ENCODE assay signal across 9 cellular contexts in the genomic region with DNA sequence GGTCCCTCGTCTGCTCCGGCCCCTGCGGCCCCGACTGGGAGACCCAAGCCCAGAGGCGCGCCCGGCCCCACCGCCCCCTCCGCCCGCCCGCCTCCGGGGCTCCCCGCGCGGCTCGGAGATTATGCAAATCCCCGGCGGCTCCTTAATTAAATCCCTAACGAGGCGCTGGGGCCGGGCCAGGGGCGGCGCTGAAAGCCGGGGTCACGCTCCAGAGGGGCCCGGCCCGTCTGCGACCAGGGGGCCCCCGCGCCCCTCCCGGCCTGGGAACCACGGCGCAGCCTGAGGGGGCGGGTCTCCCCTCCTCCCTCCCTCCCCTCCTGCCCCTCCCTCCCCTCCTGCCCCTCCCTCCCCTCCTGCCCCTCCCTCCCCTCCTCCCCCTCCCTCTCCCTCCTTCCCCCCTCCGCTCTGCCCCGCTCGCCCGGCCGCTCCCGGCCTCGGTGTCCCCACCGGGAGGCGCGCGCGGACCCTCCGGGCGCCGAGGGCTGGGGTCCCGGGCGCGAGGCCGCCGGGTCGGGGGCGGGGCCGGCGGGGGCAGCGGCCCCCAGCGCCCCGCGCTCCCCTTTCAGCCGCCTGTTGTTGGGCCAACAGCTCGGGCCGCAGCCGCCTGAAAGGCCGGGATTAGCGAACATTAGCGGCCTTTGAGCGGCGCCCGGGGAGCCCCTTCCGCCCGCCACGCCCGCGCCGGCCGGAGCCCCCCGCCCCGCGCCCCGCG. TPM values are rescaled to one million over a fixed set of nuclear protein-coding genes. Genes with fewer than 3 reads are reported as not detected.
DNase-seq lines count a peak whose midpoint lies in the region; ATAC-seq and TF ChIP-seq lines count a peak whose summit lies in the region.
"Had no signal": no experiment of that assay in that cellular context is flagged by ENCODE, and none has a peak within 500 bp of the region (broad histone marks: within the 10 kb centered on the region; RNA-seq: fewer than 3 reads in every experiment).

No MANE protein-coding gene starts in this region.

- ATAC-seq in HCT116 (peak; percentile 28), right cardiac atrium (no peak), GM19452 (IDR thresholded peaks at IDR 0.05; ENCODE audit: unreplicated experiment) (no peak), GM21723 (IDR thresholded peaks at IDR 0.05; ENCODE audit: unreplicated experiment) (no peak), HG02938 (IDR thresholded peaks at IDR 0.05; ENCODE audit: unreplicated experiment) (no peak)
- ATAC-seq in stimulated activated memory B cell treated with anti-CD40 and anti-IgM and Interleukin-4, amounts not matched to agents 10 μg/mL and 1 μg/mL and 100 μg/mL, for 72 hours = peak; percentile 34

- H3K9me2 ChIP-seq in HCT116 (ENCODE audit: insufficient read depth) = no peaks in the 10 kb centered on the region

- no peak for TF ChIP-seq POLR2A in HCT116 (IDR thresholded peaks at IDR 0.05; ENCODE audit: borderline replicate concordance, extremely low read depth, insufficient read depth, insufficient read length)

- H4K20me1 ChIP-seq in HCT116 (ENCODE audit: insufficient read depth) = no peaks in the 10 kb centered on the region

- BruUV-seq in HCT116 (replicated peaks; lab: Mats Ljungman, UMichigan) = no TSS peak

- RAD21 ChIA-PET in HCT116 (lab: Charles Lee; ENCODE audit: low non-redundant PET in 1 of 2, low total read pairs in 2 of 2, uncharacterized antibody in 2 of 2, unreplicated experiment in 2 of 2) = no interaction called here

- CTCF ChIA-PET in HCT116 (lab: Charles Lee) = interaction anchor here (0.7 to 1.6 kb wide), 9 partner anchors 11 to 89 kb away, joined by 3 to 8 read pairs (median 5); a partner anchor contains a TSS

- H3K27me3 ChIP-seq in HCT116 (ENCODE audit: insufficient read depth, low read length) (no peaks in the 10 kb centered on the region), WERI-Rb-1 (ENCODE audit: insufficient read depth, low read depth, severe bottlenecking) (no peaks in the 10 kb centered on the region), right cardiac atrium (ENCODE audit: control insufficient read depth, insufficient read depth) (no peaks in the 10 kb centered on the region)

- peak overlapping the region; percentile 43; the same call in 1 of the 2 replicates for H3K9ac ChIP-seq in HCT116 (ENCODE audit: low read length)

- peaks cover 69% of the 10 kb centered on the region for H3K27me3 Mint-ChIP-seq in stimulated activated memory B cell treated with anti-CD40 and anti-IgM and Interleukin-4, amounts not matched to agents 10 μg/mL and 1 μg/mL and 100 μg/mL, for 72 hours
- peaks cover 0 to 2% (median 0%) of the 10 kb centered on the region in 3 donors for H3K27me3 Mint-ChIP-seq in immature natural killer cell (ENCODE audit: low read depth in 3 of 3)

- H3K4me1 ChIP-seq in HCT116 (ENCODE audit: control insufficient read depth in 1 of 2, insufficient read depth in 2 of 2, low read length in 2 of 2) (peaks cover 43 to 44% of the 10 kb centered on the region in 2 experiments), right cardiac atrium (ENCODE audit: control insufficient read depth, insufficient read depth, low read length) (peaks cover 2% of the 10 kb centered on the region)

- peaks cover 33% of the 10 kb centered on the region for H3K4me1 Mint-ChIP-seq in stimulated activated memory B cell treated with anti-CD40 and anti-IgM and Interleukin-4, amounts not matched to agents 10 μg/mL and 1 μg/mL and 100 μg/mL, for 72 hours
- H3K4me1 Mint-ChIP-seq in immature natural killer cell = peaks cover 0 to 2% of the 10 kb centered on the region in 2 donors

- H3K4me3 Mint-ChIP-seq in stimulated activated memory B cell treated with anti-CD40 and anti-IgM and Interleukin-4, amounts not matched to agents 10 μg/mL and 1 μg/mL and 100 μg/mL, for 72 hours = no peak overlapping the region
- no peak overlapping the region for H3K4me3 Mint-ChIP-seq in immature natural killer cell

- under 1% methylated on average over 82 of the region's 84 CpGs for WGBS in right cardiac atrium

- TF ChIP-seq RAD21 in HCT116 (IDR thresholded peaks at IDR 0.05; ENCODE audit: low read depth) = no peak

- H3K36me3 Mint-ChIP-seq in stimulated activated memory B cell treated with anti-CD40 and anti-IgM and Interleukin-4, amounts not matched to agents 10 μg/mL and 1 μg/mL and 100 μg/mL, for 72 hours = no peaks in the 10 kb centered on the region
- H3K36me3 Mint-ChIP-seq in immature natural killer cell = no peaks in the 10 kb centered on the region

- POLR2A ChIA-PET in HCT116 (lab: Charles Lee) = interaction anchor here (1.2 kb wide), 1 partner anchor 28 kb away, joined by 5 read pairs; no protein-coding TSS in a partner anchor

- no peak overlapping the region for H3K27ac Mint-ChIP-seq in stimulated activated memory B cell treated with anti-CD40 and anti-IgM and Interleukin-4, amounts not matched to agents 10 μg/mL and 1 μg/mL and 100 μg/mL, for 72 hours
- H3K27ac Mint-ChIP-seq in immature natural killer cell = no peak overlapping the region

- H3K4me3 ChIP-seq in HCT116 (replicated peaks in 1 of 2; ENCODE audit: low read depth in 1 of 2, low read length in 2 of 2) (peak overlapping the region; percentile 29 to 50; a peak in 3 of 4 replicates), WERI-Rb-1 (ENCODE audit: low read depth, low read length) (peak overlapping the region; percentile 41), right cardiac atrium (ENCODE audit: low read length) (peak overlapping the region; percentile 65)

- H3K9me3 ChIP-seq in HCT116 (ENCODE audit: control insufficient read depth in 1 of 2, insufficient read depth in 1 of 2, low read depth in 1 of 2, low read length in 2 of 2) (no peaks in the 10 kb centered on the region), WERI-Rb-1 (ENCODE audit: severe bottlenecking) (no peaks in the 10 kb centered on the region), right cardiac atrium (ENCODE audit: control insufficient read depth, low read length) (no peaks in the 10 kb centered on the region)

- peak overlapping the region; percentile 75 for H3K4me2 ChIP-seq in HCT116 (ENCODE audit: low read length)

- no peaks in the 10 kb centered on the region for H3K9me3 Mint-ChIP-seq in stimulated activated memory B cell treated with anti-CD40 and anti-IgM and Interleukin-4, amounts not matched to agents 10 μg/mL and 1 μg/mL and 100 μg/mL, for 72 hours
- H3K9me3 Mint-ChIP-seq in immature natural killer cell = no peaks in the 10 kb centered on the region

- no peak overlapping the region for H2AFZ ChIP-seq in HCT116 (ENCODE audit: low read depth, low read length, poor library complexity, severe bottlenecking)

- DNase-seq in HCT116 (ENCODE audit: low read depth, low spot score) (no peak), WERI-Rb-1 (peak; percentile 77), right cardiac atrium (peak in 2 of 3 donors; percentile 68 to 70), immature natural killer cell (no peak)
- DNase-seq: NCI-H524 treated with DMSO at 0.1 percent for 48 hours had no signal

- no peak for TF ChIP-seq CTCF in HCT116 (IDR thresholded peaks at IDR 0.05 in 2 of 3, conservative IDR thresholded peaks at IDR 0.05 in 1 of 3; ENCODE audit: borderline replicate concordance in 1 of 3, insufficient read depth in 1 of 3, low read depth in 2 of 3, low read length in 2 of 3)
- no peak for TF ChIP-seq CTCF in WERI-Rb-1 (IDR thresholded peaks at IDR 0.05; ENCODE audit: low read depth, low read length)

- H3K27ac ChIP-seq in HCT116 (ENCODE audit: low read depth, low read length) (peak overlapping the region; percentile 63; the same call in 1 of the 2 replicates), WERI-Rb-1 (peak overlapping the region; percentile 75), right cardiac atrium (ENCODE audit: low read length) (no peak overlapping the region)

- intact Hi-C loops in HCT116 (cut with micrococcal nuclease) = no loop called here
- intact Hi-C loops in right cardiac atrium (cut with DNase I) = no loop called here

- H3K36me3 ChIP-seq in HCT116 (ENCODE audit: control insufficient read depth in 1 of 2, insufficient read depth in 2 of 2, low read length in 2 of 2) (no peaks in the 10 kb centered on the region), WERI-Rb-1 (no peaks in the 10 kb centered on the region)

- H3K79me2 ChIP-seq in HCT116 (ENCODE audit: insufficient read depth, low read length) = no peaks in the 10 kb centered on the region

TF ChIP-seq in HCT116, 20 proteins besides CTCF, POLR2A, EP300 and RAD21 (continues in another document):
- TF ChIP-seq POLR2AphosphoS5 (IDR thresholded peaks at IDR 0.05; ENCODE audit: low read depth, low read length) = no peak
- no peak for TF ChIP-seq CBX3 (IDR thresholded peaks at IDR 0.05; ENCODE audit: low read depth)
- TF ChIP-seq TCF7L2 (IDR thresholded peaks at IDR 0.05; ENCODE audit: borderline replicate concordance, extremely low read depth, insufficient read depth, insufficient read length) = peak; percentile 3
- TF ChIP-seq YY1 (IDR thresholded peaks at IDR 0.05; ENCODE audit: extremely low read depth, insufficient replicate concordance, low read depth, low read length) = no peak
- TF ChIP-seq ZFX (IDR thresholded peaks at IDR 0.05) = 0 out of 2 replicates have a peak, but pooled peaks have one; percentile 7

RNA-seq across cellular contexts. Expression of a gene that starts 25.9 kb away (rescaled TPM):
- total RNA-seq in HCT116 (2021; ENCODE audit: unreplicated experiment) (31.7 TPM), right cardiac atrium (10 to 100 TPM in 1 of 4 donors, 1 to 10 TPM in 3; 6.4 to 17.5 (median 8.8) TPM)
- polyA plus RNA-seq in HCT116 (2012) = 18.3 and 19.1 TPM in 2 replicates
- polyA plus RNA-seq in right cardiac atrium (4.5 TPM), immature natural killer cell (not detected)

RNA-seq across cellular contexts. Expression of a gene that starts 45.9 kb away (rescaled TPM):
- 106 TPM for total RNA-seq in HCT116 (2021; ENCODE audit: unreplicated experiment)
- 99.5 and 103 TPM in 2 replicates for polyA plus RNA-seq in HCT116 (2012)
- 10 to 100 TPM in 1 of 4 donors, 1 to 10 TPM in 3; 4.1 to 10.8 (median 6.5) TPM for total RNA-seq in right cardiac atrium
- 6.3 TPM for polyA plus RNA-seq in right cardiac atrium
- 10 to 100 TPM in 1 of 3 donors, 1 to 10 TPM in 2; 5.0 to 11.9 (median 7.3) TPM for polyA plus RNA-seq in immature natural killer cell

RNA-seq across cellular contexts. Expression of a gene that starts 46.1 kb away (rescaled TPM):
- 29.4 TPM for total RNA-seq in HCT116 (2021; ENCODE audit: unreplicated experiment)
- polyA plus RNA-seq in HCT116 (2012) = 24.9 and 26.5 TPM in 2 replicates
- total RNA-seq in right cardiac atrium = 10 to 100 TPM; 43.0 to 59.2 (median 48.0) TPM
- polyA plus RNA-seq in right cardiac atrium = 59.1 TPM
- 10 to 100 TPM; 25.5 to 37.9 (median 37.3) TPM for polyA plus RNA-seq in immature natural killer cell

RNA-seq across cellular contexts. Expression of a gene that starts 55.1 kb away (rescaled TPM):
- total RNA-seq in HCT116 (2021; ENCODE audit: unreplicated experiment) (101 TPM), right cardiac atrium (10 to 100 TPM; 13.4 to 16.1 (median 14.8) TPM)
- polyA plus RNA-seq in HCT116 (2012) = 37.5 and 49.0 TPM in 2 replicates
- polyA plus RNA-seq in right cardiac atrium (12.2 TPM), immature natural killer cell (10 to 100 TPM; 59.0 to 71.6 (median 61.7) TPM)

Comparison
In these comparisons a context has a peak if more than half of its experiments do, and no peak if none do; other contexts are left out.
1. ATAC-seq: peak in HCT116 (single experiment) and stimulated activated memory B cell treated with anti-CD40 and anti-IgM and Interleukin-4, amounts not matched to agents 10 μg/mL and 1 μg/mL and 100 μg/mL, for 72 hours (single experiment); none in right cardiac atrium (0 of 2), GM19452 (single experiment), GM21723 (single experiment) and HG02938 (single experiment).
2. DNase-seq: peak in WERI-Rb-1 (single experiment) and right cardiac atrium (2 of 3); none in HCT116 (single experiment) and immature natural killer cell (0 of 3).
3. Peak in every context shown above with its lines, with median percentiles within 50 percentile points of each other: H3K4me3 ChIP-seq.